ENCODE assay signal across 13 cellular contexts in the genomic region with DNA sequence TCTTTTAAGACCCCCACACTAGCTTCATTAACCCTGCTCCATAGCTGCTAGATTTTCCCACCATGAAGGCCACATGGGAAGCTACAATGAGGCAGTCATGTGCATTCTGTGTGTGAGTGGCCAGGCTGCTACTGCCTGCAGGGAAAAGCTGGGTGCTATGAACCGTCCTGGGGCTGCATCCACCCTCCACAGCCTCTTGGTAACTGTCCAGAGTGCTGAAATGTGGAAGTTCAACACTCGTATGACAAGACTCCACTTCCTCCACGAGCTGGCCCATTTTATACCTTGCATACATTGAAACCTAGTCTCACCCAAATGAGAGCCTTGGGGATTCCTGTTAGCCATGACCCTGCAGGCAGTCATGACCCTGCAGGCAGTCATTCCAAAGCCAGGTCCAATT. TPM values are rescaled to one million over a fixed set of nuclear protein-coding genes. Genes with fewer than 3 reads are reported as not detected.
DNase-seq lines count a peak whose midpoint lies in the region; ATAC-seq, FAIRE-seq and TF ChIP-seq lines count a peak whose summit lies in the region.
"Had no signal": no experiment of that assay in that cellular context is flagged by ENCODE, and none has a peak within 500 bp of the region (broad histone marks: within the 10 kb centered on the region; RNA-seq: fewer than 3 reads in every experiment).

No MANE protein-coding gene starts in this region.

- H4K20me1 ChIP-seq in HepG2 (ENCODE audit: insufficient read depth, low read length): no peaks in the 10 kb centered on the region
- H4K20me1 ChIP-seq: BLaER1 had no signal

- H3K9ac ChIP-seq in HepG2 (ENCODE audit: insufficient read depth, low read depth, low read length): no peak overlapping the region
- H3K9ac ChIP-seq: BLaER1 had no signal

- H3K4me3 ChIP-seq in HepG2 (replicated peaks in 1 of 3; ENCODE audit: insufficient read depth in 1 of 3, low read depth in 2 of 3, low read length in 3 of 3): no peak overlapping the region
- H3K4me3 ChIP-seq in right lobe of liver: no peak overlapping the region
- no peak overlapping the region for H3K4me3 ChIP-seq in gastroesophageal sphincter
- H3K4me3 ChIP-seq: BLaER1, coronary artery, left ventricle myocardium inferior had no signal

- intact Hi-C loops in HepG2 (cut with micrococcal nuclease; ENCODE audit: unreplicated experiment) (no loop called here), right lobe of liver (cut with DNase I) (no loop called here)

- WGBS in HepG2 (ENCODE audit: low lambda C conversion rate): 0% methylated on average over 1 of the region's 3 CpGs
- 18% methylated on average over 2 of the region's 3 CpGs for WGBS in right lobe of liver (ENCODE audit: insufficient coverage, low coverage, low lambda C conversion rate, missing lambda C conversion rate)
- 0 to 14% methylated on average over 1 to 3 of the region's 3 CpGs for WGBS in gastroesophageal sphincter (ENCODE audit: low coverage in 1 of 2), 2 donors

- CTCF ChIA-PET in HepG2 (lab: Yijun Ruan, JAX; ENCODE audit: low intra/inter-chr PET ratio, low total read pairs) (no interaction called here), RWPE1 (lab: Yijun Ruan, JAX) (no interaction called here)

- no peak for FAIRE-seq in HepG2 (lab: Jason Lieb, UNC)

- no TSS peak for BruUV-seq in HepG2 (replicated peaks; lab: Mats Ljungman, UMichigan)

- H3K4me1 ChIP-seq in HepG2 (ENCODE audit: insufficient read depth, low read length) (no peaks in the 10 kb centered on the region), right lobe of liver (no peaks in the 10 kb centered on the region), gastroesophageal sphincter (no peaks in the 10 kb centered on the region)
- H3K4me1 ChIP-seq: BLaER1, left ventricle myocardium inferior had no signal

- no peak for TF ChIP-seq CTCF in HepG2 (CRISPR knock-in tag; IDR thresholded peaks at IDR 0.05)
- no peak for TF ChIP-seq CTCF in right lobe of liver (IDR thresholded peaks at IDR 0.05)
- no peak for TF ChIP-seq CTCF in RWPE1 (conservative IDR thresholded peaks at IDR 0.05; ENCODE audit: low read depth)
- TF ChIP-seq CTCF in gastroesophageal sphincter (IDR thresholded peaks at IDR 0.05): no peak

- no peak for TF ChIP-seq POLR2A in HepG2 (IDR thresholded peaks at IDR 0.05; ENCODE audit: insufficient read depth in 1 of 2, low read depth in 2 of 2, low read length in 2 of 2)
- no peak for TF ChIP-seq POLR2A in right lobe of liver (IDR thresholded peaks at IDR 0.05)
- TF ChIP-seq POLR2A in gastroesophageal sphincter (IDR thresholded peaks at IDR 0.05): no peak

- peak; percentile 13 for DNase-seq in HepG2 (ENCODE audit: low spot score)
- DNase-seq in right lobe of liver: no peak
- DNase-seq in RWPE1 (ENCODE audit: low spot score): peak; percentile 76
- peak; percentile 9 for DNase-seq in germinal center (ENCODE audit: low spot score)
- DNase-seq in NCI-H345 (lab: John Stamatoyannopoulos, UW): no peak
- DNase-seq in activated gamma-delta T cell (lab: John Stamatoyannopoulos, UW): no peak
- DNase-seq: left ventricle myocardium inferior; NCI-H226; stimulated activated CD4-positive, alpha-beta T cell treated with anti-CD3 and anti-CD28 coated beads, Interleukin-12 subunit alpha, Interleukin-12 subunit beta, amount 100 ng/mL, for 4 hours had no signal

- in situ Hi-C loops in HepG2 (cut with HindIII; ENCODE audit: extremely low pct_ligation_motif_present, low pct_unique_long_range_greater_than_20kb): no loop called here

- no peak for TF ChIP-seq RAD21 in HepG2 (CRISPR knock-in tag; IDR thresholded peaks at IDR 0.05)

- no peak overlapping the region for H3K27ac ChIP-seq in HepG2 (ENCODE audit: extremely low read length, insufficient read depth, low read length)
- H3K27ac ChIP-seq in right lobe of liver: no peak overlapping the region
- H3K27ac ChIP-seq in RWPE1: no peak overlapping the region
- no peak overlapping the region for H3K27ac ChIP-seq in gastroesophageal sphincter
- H3K27ac ChIP-seq: BLaER1, coronary artery, left ventricle myocardium inferior had no signal

- no peak overlapping the region for H3K4me2 ChIP-seq in HepG2 (ENCODE audit: low read depth, low read length)
- H3K4me2 ChIP-seq: BLaER1 had no signal

- H3K9me3 ChIP-seq in HepG2 (ENCODE audit: low read length) (no peaks in the 10 kb centered on the region), right lobe of liver (no peaks in the 10 kb centered on the region), gastroesophageal sphincter (no peaks in the 10 kb centered on the region)
- H3K9me3 ChIP-seq: BLaER1, left ventricle myocardium inferior had no signal

- ATAC-seq in HepG2 (peak; percentile 41; the same call in 2 of the 3 replicates), right lobe of liver (no peak), GM21576 (IDR thresholded peaks at IDR 0.05; ENCODE audit: unreplicated experiment) (no peak), gastroesophageal sphincter (no peak)

- no peaks in the 10 kb centered on the region for H3K79me2 ChIP-seq in HepG2 (ENCODE audit: insufficient read depth, low read length)

- TF ChIP-seq EP300 in HepG2 (IDR thresholded peaks at IDR 0.05; ENCODE audit: low read depth in 2 of 2, low read length in 2 of 2) (no peak), HepG2 (CRISPR knock-in tag; IDR thresholded peaks at IDR 0.05; ENCODE audit: borderline replicate concordance) (no peak), gastroesophageal sphincter (IDR thresholded peaks at IDR 0.05) (no peak)

- H3K36me3 ChIP-seq in HepG2 (replicated peaks in 1 of 2; ENCODE audit: control insufficient read depth in 1 of 2, insufficient read depth in 2 of 2, low read length in 2 of 2) (no peaks in the 10 kb centered on the region), right lobe of liver (no peaks in the 10 kb centered on the region), gastroesophageal sphincter (no peaks in the 10 kb centered on the region)
- H3K36me3 ChIP-seq: BLaER1, left ventricle myocardium inferior had no signal

- H3K27me3 ChIP-seq in HepG2 (ENCODE audit: control insufficient read depth in 1 of 2, insufficient read depth in 2 of 2, low read length in 2 of 2): no peaks in the 10 kb centered on the region
- no peaks in the 10 kb centered on the region for H3K27me3 ChIP-seq in right lobe of liver
- peaks cover 4% of the 10 kb centered on the region for H3K27me3 ChIP-seq in gastroesophageal sphincter
- H3K27me3 ChIP-seq: BLaER1 had no signal

- H2AFZ ChIP-seq in HepG2 (ENCODE audit: low read length): no peak overlapping the region

- POLR2A ChIA-PET in HepG2 (lab: Yijun Ruan, JAX): no interaction called here
- POLR2A ChIA-PET in RWPE1 (lab: Yijun Ruan, JAX; ENCODE audit: low non-redundant PET): no interaction called here

TF ChIP-seq in HepG2, 621 proteins besides CTCF, POLR2A, EP300 and RAD21 (continues in another document):
- TF ChIP-seq FIP1L1 (IDR thresholded peaks at IDR 0.05; ENCODE audit: borderline replicate concordance, insufficient read depth, low read depth, low read length) (no peak), SAP130 (CRISPR knock-in tag; IDR thresholded peaks at IDR 0.05; ENCODE audit: low read depth) (0 out of 2 replicates have a peak, but pooled peaks have one; percentile 11), SALL1 (CRISPR knock-in tag; IDR thresholded peaks at IDR 0.05) (0 out of 2 replicates have a peak, but pooled peaks have one; percentile 32)
- TF ChIP-seq, protein P1, sequence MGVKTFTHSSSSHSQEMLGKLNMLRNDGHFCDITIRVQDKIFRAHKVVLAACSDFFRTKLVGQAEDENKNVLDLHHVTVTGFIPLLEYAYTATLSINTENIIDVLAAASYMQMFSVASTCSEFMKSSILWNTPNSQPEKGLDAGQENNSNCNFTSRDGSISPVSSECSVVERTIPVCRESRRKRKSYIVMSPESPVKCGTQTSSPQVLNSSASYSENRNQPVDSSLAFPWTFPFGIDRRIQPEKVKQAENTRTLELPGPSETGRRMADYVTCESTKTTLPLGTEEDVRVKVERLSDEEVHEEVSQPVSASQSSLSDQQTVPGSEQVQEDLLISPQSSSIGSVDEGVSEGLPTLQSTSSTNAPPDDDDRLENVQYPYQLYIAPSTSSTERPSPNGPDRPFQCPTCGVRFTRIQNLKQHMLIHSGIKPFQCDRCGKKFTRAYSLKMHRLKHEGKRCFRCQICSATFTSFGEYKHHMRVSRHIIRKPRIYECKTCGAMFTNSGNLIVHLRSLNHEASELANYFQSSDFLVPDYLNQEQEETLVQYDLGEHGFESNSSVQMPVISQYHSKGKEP (CRISPR knock-in tag; IDR thresholded peaks at IDR 0.05): 0 out of 2 replicates have a peak, but pooled peaks have one; percentile 75

RNA-seq across cellular contexts. Expression of gene CUZD1, which starts 59.4 kb away (rescaled TPM):
- total RNA-seq in HepG2 (2016; rRNA removed; fragmentation: Illumina TruSeq; extraction: Trizol): 0.29 and 0.34 TPM in 2 replicates
- total RNA-seq in HepG2 (2016; cell fraction: cytosol; rRNA removed; fragmentation: Illumina TruSeq; extraction: Trizol; ENCODE audit: low read depth): 0.26 TPM in 1 of 2 replicates, not detected in the other
- 0.36 and 0.48 TPM in 2 replicates for total RNA-seq in HepG2 (2016; cell fraction: insoluble cytoplasmic fraction; rRNA removed; fragmentation: Illumina TruSeq; extraction: Trizol)
- 0.28 TPM in 2 replicates for total RNA-seq in HepG2 (2016; cell fraction: membrane; rRNA removed; fragmentation: Illumina TruSeq; extraction: Trizol)
- 0.81 and 1.1 TPM in 2 replicates for total RNA-seq in HepG2 (2016; cell fraction: nucleus; rRNA removed; fragmentation: Illumina TruSeq; extraction: Trizol)
- polyA plus RNA-seq in HepG2 (2011; rRNA removed): 0.20 and 0.22 TPM in 2 replicates
- polyA plus RNA-seq in HepG2 (2011; cell fraction: cytosol; rRNA removed): 0.12 and 0.23 TPM in 2 replicates
- 1.4 and 1.5 TPM in 2 replicates for polyA plus RNA-seq in HepG2 (2011; cell fraction: nucleus; rRNA removed)
- 0.25 TPM in 2 replicates for polyA plus RNA-seq in HepG2 (2012)
- 0.25 and 0.38 TPM in 2 replicates for polyA plus RNA-seq in HepG2 (2016; cell fraction: cytosol; fragmentation: Illumina TruSeq; extraction: Trizol; ENCODE audit: low read depth)
- 0.12 and 0.42 TPM in 2 replicates for polyA plus RNA-seq in HepG2 (2016; cell fraction: insoluble cytoplasmic fraction; fragmentation: Illumina TruSeq; extraction: Trizol; ENCODE audit: low read depth)
- 0.32 and 0.41 TPM in 2 replicates for polyA plus RNA-seq in HepG2 (2016; cell fraction: membrane; fragmentation: Illumina TruSeq; extraction: Trizol; ENCODE audit: low read depth)
- 1.1 and 1.3 TPM in 2 replicates for polyA plus RNA-seq in HepG2 (2016; cell fraction: nucleus; fragmentation: Illumina TruSeq; extraction: Trizol; ENCODE audit: insufficient read depth, low read depth)
- polyA minus RNA-seq in HepG2 (2011; rRNA and poly(A)+ RNA removed; ENCODE audit: low replicate concordance): 0.46 and 2.5 TPM in 2 replicates
- not detected in 2 replicates for polyA minus RNA-seq in HepG2 (2011; cell fraction: cytosol; rRNA and poly(A)+ RNA removed)
- 1.3 and 2.4 TPM in 2 replicates for polyA minus RNA-seq in HepG2 (2011; cell fraction: nucleus; rRNA and poly(A)+ RNA removed)
- under 1 TPM in 1 of 6 experiments, not detected in 5; 0.20 TPM for total RNA-seq in right lobe of liver
- total RNA-seq in gastroesophageal sphincter: 1 to 10 TPM in 1 of 4 donors, under 1 TPM in 3; 0.31 to 1.4 (median 0.42) TPM

Comparison
In these comparisons a context has a peak if more than half of its experiments do, and no peak if none do; other contexts are left out.
1. DNase-seq: peak in HepG2 (single experiment), RWPE1 (single experiment) and germinal center (single experiment); none in right lobe of liver (0 of 3), NCI-H345 (single experiment) and activated gamma-delta T cell (single experiment).